Comparison of ENCODE assay signal across 21 cellular contexts in the genomic region with DNA sequence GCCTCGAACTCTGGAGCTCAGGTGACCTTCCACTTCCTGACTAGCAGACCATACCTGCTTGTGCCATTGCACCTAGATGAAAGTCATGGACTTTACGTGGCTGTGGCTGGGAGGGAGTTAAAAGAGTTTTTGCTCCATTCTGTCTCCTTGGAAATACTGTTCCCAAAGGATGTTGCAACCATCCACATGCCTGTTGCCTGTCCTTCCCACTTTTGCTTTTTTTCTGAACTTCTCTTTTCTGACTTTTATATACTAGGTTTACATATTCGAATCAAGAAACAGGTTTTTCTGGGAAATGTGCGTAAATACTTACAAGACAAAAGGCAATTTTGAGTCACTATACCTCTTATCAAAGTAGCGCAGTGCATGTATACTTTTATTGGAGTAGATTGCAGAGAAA.
DNase-seq lines count a peak whose midpoint lies in the region; ATAC-seq and TF ChIP-seq lines count a peak whose summit lies in the region.
"Had no signal": no experiment of that assay in that cellular context is flagged by ENCODE, and none has a peak within 500 bp of the region (broad histone marks: within the 10 kb centered on the region; RNA-seq: fewer than 3 reads in every experiment).

No MANE protein-coding gene starts in this region.

- H3K9me3 ChIP-seq in fibroblast of lung (ENCODE audit: control insufficient read depth, insufficient read depth, low read depth, low read length) (no peaks in the 10 kb centered on the region), suprapubic skin (no peaks in the 10 kb centered on the region)
- H3K9me3 ChIP-seq: A549, HAP-1, Peyer's patch had no signal

- H3K36me3 ChIP-seq in fibroblast of lung (ENCODE audit: control insufficient read depth, insufficient read depth, low read length): no peaks in the 10 kb centered on the region
- H3K36me3 ChIP-seq in suprapubic skin: no peaks in the 10 kb centered on the region
- H3K36me3 ChIP-seq: HAP-1, Peyer's patch had no signal

- H3K36me3 Mint-ChIP-seq in CD14-positive monocyte (peaks cover 0 to 7% of the 10 kb centered on the region in 2 donors), HFFc6 (ENCODE audit: low read depth) (peaks cover 5% of the 10 kb centered on the region; the same call in 1 of the 2 replicates)
- H3K36me3 Mint-ChIP-seq: CD8-positive, alpha-beta T cell had no signal

- H3K79me2 ChIP-seq in fibroblast of lung (ENCODE audit: control insufficient read depth, insufficient read depth, low read length): no peaks in the 10 kb centered on the region

- H3K4me2 ChIP-seq in fibroblast of lung (ENCODE audit: extremely low read depth, insufficient read depth, low read length): no peak overlapping the region
- H3K4me2 ChIP-seq: A549, GM23338 had no signal

- H3K9me3 Mint-ChIP-seq in CD14-positive monocyte (peaks cover 0 to 2% (median 0%) of the 10 kb centered on the region in 7 donors), HFFc6 (no peaks in the 10 kb centered on the region)
- H3K9me3 Mint-ChIP-seq: CD8-positive, alpha-beta T cell; GM23338 had no signal

- no peak overlapping the region for H3K9ac ChIP-seq in fibroblast of lung (ENCODE audit: insufficient read depth, low read length)

- H3K27me3 ChIP-seq in fibroblast of lung (ENCODE audit: control insufficient read depth, insufficient read depth, low read length) (no peaks in the 10 kb centered on the region), suprapubic skin (no peaks in the 10 kb centered on the region)
- H3K27me3 ChIP-seq: Peyer's patch had no signal

- H3K27ac Mint-ChIP-seq in CD14-positive monocyte (peak overlapping the region; percentile 8 to 83 (median 64)), HFFc6 (0 out of 2 replicates have a peak overlapping the region, but pooled peaks have one; percentile 65)
- H3K27ac Mint-ChIP-seq: CD8-positive, alpha-beta T cell; GM23338 had no signal

- H3K27ac ChIP-seq in fibroblast of lung (ENCODE audit: insufficient read depth, low read length) (peak overlapping the region; percentile 37), suprapubic skin (peak overlapping the region; percentile 67)
- H3K27ac ChIP-seq: A549, Peyer's patch had no signal

- no peak for TF ChIP-seq POLR2A in suprapubic skin (IDR thresholded peaks at IDR 0.05)

- H4K20me1 ChIP-seq in fibroblast of lung (ENCODE audit: control insufficient read depth, extremely low read depth, insufficient read depth, low read length): no peaks in the 10 kb centered on the region

- intact Hi-C loops in CD14-positive monocyte (cut with micrococcal nuclease): loop anchor here in 1 of 2 donors (5.0 to 10.0 kb wide), 2 partner anchors 36 to 121 kb away; no protein-coding TSS in a partner anchor

- H3K4me1 ChIP-seq in fibroblast of lung (ENCODE audit: control insufficient read depth, extremely low read depth, insufficient read depth, low read length) (peaks cover 13% of the 10 kb centered on the region), suprapubic skin (peaks cover 54% of the 10 kb centered on the region)
- H3K4me1 ChIP-seq: A549, HAP-1 had no signal

- no peaks in the 10 kb centered on the region for H3K27me3 Mint-ChIP-seq in CD14-positive monocyte (ENCODE audit: low read depth in 3 of 3)
- H3K27me3 Mint-ChIP-seq in HFFc6 (ENCODE audit: insufficient read depth): no peaks in the 10 kb centered on the region; the same call in 1 of the 2 replicates

- ATAC-seq in HG02798 (IDR thresholded peaks at IDR 0.05; ENCODE audit: poor library complexity, unreplicated experiment) (no peak), left lobe of liver (no peak)
- ATAC-seq: A549; CD8-positive, alpha-beta T cell; GM23338 had no signal

- WGBS in suprapubic skin: 70% methylated on average over 5 of the region's 5 CpGs

- TF ChIP-seq EP300 in suprapubic skin (IDR thresholded peaks at IDR 0.05): no peak

- no peak for DNase-seq in CD14-positive monocyte (ENCODE audit: low spot score)
- DNase-seq in HFFc6: no peak
- no peak for DNase-seq in fibroblast of lung (ENCODE audit: low read depth in 2 of 2)
- DNase-seq in suprapubic skin (ENCODE audit: low spot score in 2 of 2): no peak
- DNase-seq in NCI-H128 (lab: John Stamatoyannopoulos, UW; ENCODE audit: unreplicated experiment): no peak
- no peak for DNase-seq in hepatic stellate cell (ENCODE audit: low spot score)
- no peak for DNase-seq in left lobe of liver (ENCODE audit: low spot score)
- DNase-seq: CD8-positive, alpha-beta T cell; DMS153; Karpas-422; MV-4-11; NCI-H1105 treated with DMSO at 0.1 percent for 48 hours; NCI-H1694; NCI-H2081 treated with DMSO at 0.1 percent for 48 hours; NCI-H446; NCI-H526; Peyer's patch had no signal

- H3K4me3 ChIP-seq in fibroblast of lung (replicated peaks in 1 of 4; ENCODE audit: control extremely low read depth in 1 of 4, insufficient read depth in 1 of 4, low read depth in 3 of 4, low read length in 4 of 4) (no peak overlapping the region), suprapubic skin (no peak overlapping the region)
- H3K4me3 ChIP-seq: A549, GM23338, HAP-1, Peyer's patch had no signal

- no peak overlapping the region for H2AFZ ChIP-seq in fibroblast of lung (ENCODE audit: low read length)
- H2AFZ ChIP-seq: GM23338 had no signal

- H3K4me3 Mint-ChIP-seq in CD14-positive monocyte: no peak overlapping the region
- H3K4me3 Mint-ChIP-seq in HFFc6: no peak overlapping the region
- H3K4me3 Mint-ChIP-seq: CD8-positive, alpha-beta T cell; GM23338 had no signal

- H3K4me1 Mint-ChIP-seq in CD14-positive monocyte (peaks cover 71% of the 10 kb centered on the region), HFFc6 (ENCODE audit: low read depth) (peaks cover 35% of the 10 kb centered on the region)
- H3K4me1 Mint-ChIP-seq: GM23338 had no signal

- TF ChIP-seq CTCF in CD14-positive monocyte (IDR thresholded peaks at IDR 0.05): no peak
- TF ChIP-seq CTCF in HFFc6 (IDR thresholded peaks at IDR 0.05): no peak
- no peak for TF ChIP-seq CTCF in fibroblast of lung (conservative IDR thresholded peaks at IDR 0.05 in 1 of 2, IDR thresholded peaks at IDR 0.05 in 1 of 2; ENCODE audit: low read depth in 1 of 2, low read length in 2 of 2)
- TF ChIP-seq CTCF in suprapubic skin (IDR thresholded peaks at IDR 0.05): no peak
